ENCODE assay signal across 1 cellular context in genomic region chr9:79768199-79768598, GRCh38.
TF ChIP-seq lines count a peak whose summit lies in the region.

No MANE protein-coding gene starts in this region.

TF ChIP-seq in GM23338, 12 proteins besides CTCF, POLR2A, EP300 and RAD21 (continued from another document):
- TF ChIP-seq, protein P1, sequence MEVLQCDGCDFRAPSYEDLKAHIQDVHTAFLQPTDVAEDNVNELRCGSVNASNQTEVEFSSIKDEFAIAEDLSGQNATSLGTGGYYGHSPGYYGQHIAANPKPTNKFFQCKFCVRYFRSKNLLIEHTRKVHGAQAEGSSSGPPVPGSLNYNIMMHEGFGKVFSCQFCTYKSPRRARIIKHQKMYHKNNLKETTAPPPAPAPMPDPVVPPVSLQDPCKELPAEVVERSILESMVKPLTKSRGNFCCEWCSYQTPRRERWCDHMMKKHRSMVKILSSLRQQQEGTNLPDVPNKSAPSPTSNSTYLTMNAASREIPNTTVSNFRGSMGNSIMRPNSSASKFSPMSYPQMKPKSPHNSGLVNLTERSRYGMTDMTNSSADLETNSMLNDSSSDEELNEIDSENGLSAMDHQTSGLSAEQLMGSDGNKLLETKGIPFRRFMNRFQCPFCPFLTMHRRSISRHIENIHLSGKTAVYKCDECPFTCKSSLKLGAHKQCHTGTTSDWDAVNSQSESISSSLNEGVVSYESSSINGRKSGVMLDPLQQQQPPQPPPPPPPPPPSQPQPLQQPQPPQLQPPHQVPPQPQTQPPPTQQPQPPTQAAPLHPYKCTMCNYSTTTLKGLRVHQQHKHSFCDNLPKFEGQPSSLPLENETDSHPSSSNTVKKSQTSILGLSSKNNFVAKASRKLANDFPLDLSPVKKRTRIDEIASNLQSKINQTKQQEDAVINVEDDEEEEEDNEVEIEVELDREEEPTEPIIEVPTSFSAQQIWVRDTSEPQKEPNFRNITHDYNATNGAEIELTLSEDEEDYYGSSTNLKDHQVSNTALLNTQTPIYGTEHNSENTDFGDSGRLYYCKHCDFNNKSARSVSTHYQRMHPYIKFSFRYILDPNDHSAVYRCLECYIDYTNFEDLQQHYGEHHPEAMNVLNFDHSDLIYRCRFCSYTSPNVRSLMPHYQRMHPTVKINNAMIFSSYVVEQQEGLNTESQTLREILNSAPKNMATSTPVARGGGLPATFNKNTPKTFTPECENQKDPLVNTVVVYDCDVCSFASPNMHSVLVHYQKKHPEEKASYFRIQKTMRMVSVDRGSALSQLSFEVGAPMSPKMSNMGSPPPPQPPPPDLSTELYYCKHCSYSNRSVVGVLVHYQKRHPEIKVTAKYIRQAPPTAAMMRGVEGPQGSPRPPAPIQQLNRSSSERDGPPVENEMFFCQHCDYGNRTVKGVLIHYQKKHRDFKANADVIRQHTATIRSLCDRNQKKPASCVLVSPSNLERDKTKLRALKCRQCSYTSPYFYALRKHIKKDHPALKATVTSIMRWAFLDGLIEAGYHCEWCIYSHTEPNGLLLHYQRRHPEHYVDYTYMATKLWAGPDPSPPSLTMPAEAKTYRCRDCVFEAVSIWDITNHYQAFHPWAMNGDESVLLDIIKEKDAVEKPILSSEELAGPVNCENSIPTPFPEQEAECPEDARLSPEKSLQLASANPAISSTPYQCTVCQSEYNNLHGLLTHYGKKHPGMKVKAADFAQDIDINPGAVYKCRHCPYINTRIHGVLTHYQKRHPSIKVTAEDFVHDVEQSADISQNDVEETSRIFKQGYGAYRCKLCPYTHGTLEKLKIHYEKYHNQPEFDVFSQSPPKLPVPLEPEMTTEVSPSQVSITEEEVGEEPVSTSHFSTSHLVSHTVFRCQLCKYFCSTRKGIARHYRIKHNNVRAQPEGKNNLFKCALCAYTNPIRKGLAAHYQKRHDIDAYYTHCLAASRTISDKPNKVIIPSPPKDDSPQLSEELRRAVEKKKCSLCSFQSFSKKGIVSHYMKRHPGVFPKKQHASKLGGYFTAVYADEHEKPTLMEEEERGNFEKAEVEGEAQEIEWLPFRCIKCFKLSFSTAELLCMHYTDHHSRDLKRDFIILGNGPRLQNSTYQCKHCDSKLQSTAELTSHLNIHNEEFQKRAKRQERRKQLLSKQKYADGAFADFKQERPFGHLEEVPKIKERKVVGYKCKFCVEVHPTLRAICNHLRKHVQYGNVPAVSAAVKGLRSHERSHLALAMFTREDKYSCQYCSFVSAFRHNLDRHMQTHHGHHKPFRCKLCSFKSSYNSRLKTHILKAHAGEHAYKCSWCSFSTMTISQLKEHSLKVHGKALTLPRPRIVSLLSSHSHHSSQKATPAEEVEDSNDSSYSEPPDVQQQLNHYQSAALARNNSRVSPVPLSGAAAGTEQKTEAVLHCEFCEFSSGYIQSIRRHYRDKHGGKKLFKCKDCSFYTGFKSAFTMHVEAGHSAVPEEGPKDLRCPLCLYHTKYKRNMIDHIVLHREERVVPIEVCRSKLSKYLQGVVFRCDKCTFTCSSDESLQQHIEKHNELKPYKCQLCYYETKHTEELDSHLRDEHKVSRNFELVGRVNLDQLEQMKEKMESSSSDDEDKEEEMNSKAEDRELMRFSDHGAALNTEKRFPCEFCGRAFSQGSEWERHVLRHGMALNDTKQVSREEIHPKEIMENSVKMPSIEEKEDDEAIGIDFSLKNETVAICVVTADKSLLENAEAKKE (CRISPR knock-in tag; IDR thresholded peaks at IDR 0.05), result no peak
